1 cellular context compared by ENCODE assay signal in the genomic region with DNA sequence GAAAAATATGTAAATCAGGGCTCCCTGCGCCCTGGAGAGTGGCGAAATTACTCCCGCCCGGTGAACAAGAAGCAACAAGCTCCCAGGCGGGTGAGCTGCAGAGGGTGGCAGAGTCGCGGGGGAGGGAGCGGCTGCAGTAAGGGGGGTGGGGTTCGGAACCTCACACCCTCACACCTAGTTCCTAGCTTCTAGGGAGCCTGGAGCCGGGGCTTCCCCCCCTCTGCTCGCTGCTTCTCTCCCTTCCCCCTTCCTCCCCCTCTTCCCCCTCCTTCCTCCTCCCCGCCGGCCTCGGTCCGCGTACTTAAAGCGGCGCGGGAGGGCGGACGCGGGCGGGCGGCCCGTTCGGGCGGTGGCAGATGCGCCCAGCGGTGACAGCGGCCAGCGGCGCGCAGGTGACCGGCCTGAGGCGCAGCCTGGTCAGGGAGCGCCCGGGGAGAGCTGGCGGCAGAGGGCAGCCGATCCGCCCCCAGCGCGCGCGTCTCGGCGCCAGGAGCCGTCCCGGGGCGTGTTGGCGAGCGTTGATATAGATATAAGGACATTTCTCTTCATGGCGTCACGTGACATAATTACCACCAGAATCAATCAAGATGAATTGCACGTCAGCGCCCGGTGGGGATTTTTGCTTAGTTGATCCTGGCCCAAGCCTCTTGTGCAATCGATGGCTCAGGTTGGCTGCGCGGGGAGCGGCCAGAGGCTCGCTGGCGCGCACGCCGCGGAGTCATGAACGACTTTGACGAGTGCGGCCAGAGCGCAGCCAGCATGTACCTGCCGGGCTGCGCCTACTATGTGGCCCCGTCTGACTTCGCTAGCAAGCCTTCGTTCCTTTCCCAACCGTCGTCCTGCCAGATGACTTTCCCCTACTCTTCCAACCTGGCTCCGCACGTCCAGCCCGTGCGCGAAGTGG.
TF ChIP-seq lines count a peak whose summit lies in the region.

Gene HOXD11 (plus strand): TSS at position 645 of the 904 bp plus-strand sequence. CDS start 76 bp downstream, at position 721.

TF ChIP-seq in WTC11, 78 proteins besides CTCF, POLR2A, EP300 and RAD21 (continued from another document):
- TF ChIP-seq E2F5 (CRISPR knock-in tag; IDR thresholded peaks at IDR 0.05) = peak; percentile 35; the same call in 1 of the 2 replicates
